ENCODE assay signal across 8 cellular contexts in the genomic region with DNA sequence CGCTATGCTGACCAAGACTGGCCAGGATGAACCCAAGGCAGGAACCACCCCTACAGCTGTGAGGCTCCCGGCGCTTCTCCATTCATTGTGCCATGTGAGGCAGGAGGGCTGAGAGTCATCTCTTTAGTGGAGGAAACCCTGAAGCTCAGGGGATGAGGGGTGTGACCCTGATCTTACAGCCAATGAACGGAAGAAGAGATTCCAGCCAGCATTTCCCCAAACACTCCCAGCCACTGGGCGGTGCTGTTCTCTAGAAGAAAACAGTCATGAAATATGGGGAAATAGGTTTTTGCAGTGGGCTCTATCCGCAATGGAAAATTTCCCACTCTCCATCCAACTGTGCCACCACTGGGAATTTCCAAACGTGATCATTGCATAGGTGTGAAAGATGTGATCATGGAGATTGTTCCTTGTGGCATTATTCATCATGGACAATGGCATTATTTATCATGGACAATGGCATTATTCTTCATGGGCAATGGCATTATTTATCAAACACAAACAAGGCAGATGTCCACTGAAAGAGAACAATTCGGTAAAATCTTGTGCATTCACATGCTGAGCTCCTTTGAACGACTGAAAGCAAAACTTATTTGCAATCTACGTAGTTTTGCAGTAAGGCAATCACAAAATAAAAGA. TPM values are rescaled to one million over a fixed set of nuclear protein-coding genes. Genes with fewer than 3 reads are reported as not detected.
DNase-seq lines count a peak whose midpoint lies in the region; ATAC-seq, FAIRE-seq and TF ChIP-seq lines count a peak whose summit lies in the region.

No MANE protein-coding gene starts in this region.

- H3K4me3 ChIP-seq in DND-41 (ENCODE audit: low read depth in 1 of 2, low read length in 2 of 2) = no peak overlapping the region

- FAIRE-seq in RCC 7860 (lab: Jason Lieb, UNC) = no peak
- FAIRE-seq in urothelium cell line (lab: Jason Lieb, UNC) = no peak

- H3K27ac Mint-ChIP-seq in stimulated activated memory B cell treated with anti-CD40 and anti-IgM and Interleukin-4, amounts not matched to agents 10 μg/mL and 1 μg/mL and 100 μg/mL, for 72 hours = no peak overlapping the region

- TF ChIP-seq CTCF in DND-41 (IDR thresholded peaks at IDR 0.05; ENCODE audit: borderline replicate concordance, extremely low read depth, low read length, poor library complexity, severe bottlenecking) = peak; percentile 41

- no peaks in the 10 kb centered on the region for H3K9me3 ChIP-seq in DND-41 (ENCODE audit: insufficient read depth, low read length, severe bottlenecking)

- peaks cover 7% of the 10 kb centered on the region for H3K9me3 Mint-ChIP-seq in stimulated activated memory B cell treated with anti-CD40 and anti-IgM and Interleukin-4, amounts not matched to agents 10 μg/mL and 1 μg/mL and 100 μg/mL, for 72 hours

- ATAC-seq in DND-41 (ENCODE audit: insufficient read depth, low read depth) (no peak), HG03469 (IDR thresholded peaks at IDR 0.05; ENCODE audit: unreplicated experiment) (no peak), Right ventricle myocardium inferior (no peak)
- ATAC-seq in stimulated activated memory B cell treated with anti-CD40 and anti-IgM and Interleukin-4, amounts not matched to agents 10 μg/mL and 1 μg/mL and 100 μg/mL, for 72 hours = no peak

- H3K4me1 Mint-ChIP-seq in stimulated activated memory B cell treated with anti-CD40 and anti-IgM and Interleukin-4, amounts not matched to agents 10 μg/mL and 1 μg/mL and 100 μg/mL, for 72 hours = no peaks in the 10 kb centered on the region

- POLR2A ChIA-PET in HEK293T (lab: Yijun Ruan, JAX) = no interaction called here

- peaks cover 59% of the 10 kb centered on the region for H3K27me3 Mint-ChIP-seq in stimulated activated memory B cell treated with anti-CD40 and anti-IgM and Interleukin-4, amounts not matched to agents 10 μg/mL and 1 μg/mL and 100 μg/mL, for 72 hours

- H3K79me2 ChIP-seq in DND-41 (ENCODE audit: insufficient read depth, low read length) = no peaks in the 10 kb centered on the region

- H3K27ac ChIP-seq in DND-41 (ENCODE audit: low read length) = no peak overlapping the region

- H3K4me1 ChIP-seq in DND-41 (ENCODE audit: insufficient read depth, low read length) = no peaks in the 10 kb centered on the region

- no peak overlapping the region for H3K4me3 Mint-ChIP-seq in stimulated activated memory B cell treated with anti-CD40 and anti-IgM and Interleukin-4, amounts not matched to agents 10 μg/mL and 1 μg/mL and 100 μg/mL, for 72 hours

- CTCF ChIA-PET in HEK293T (lab: Yijun Ruan, JAX) = interaction anchor here (0.8 to 3.1 kb wide), 4 partner anchors 10 to 93 kb away, joined by 4 to 18 read pairs (median 8); no protein-coding TSS in a partner anchor

- no peak overlapping the region for H3K9ac ChIP-seq in DND-41 (ENCODE audit: low read depth, low read length)

- H3K36me3 ChIP-seq in DND-41 (ENCODE audit: insufficient read depth, low read length) = no peaks in the 10 kb centered on the region

- H4K20me1 ChIP-seq in DND-41 (ENCODE audit: insufficient read depth, low read length) = no peaks in the 10 kb centered on the region

- no peaks in the 10 kb centered on the region for H3K36me3 Mint-ChIP-seq in stimulated activated memory B cell treated with anti-CD40 and anti-IgM and Interleukin-4, amounts not matched to agents 10 μg/mL and 1 μg/mL and 100 μg/mL, for 72 hours

- H3K4me2 ChIP-seq in DND-41 (ENCODE audit: insufficient read depth, low read length) = no peak overlapping the region

- intact Hi-C loops in Right ventricle myocardium inferior (cut with DNase I) = no loop called here

- no peak overlapping the region for H2AFZ ChIP-seq in DND-41 (ENCODE audit: low read depth, low read length)

- DNase-seq in DND-41 = peak; percentile 7
- peak; percentile 75 for DNase-seq in HEK293T (ENCODE audit: extremely low spot score)
- peak; percentile 21 for DNase-seq in RCC 7860 (ENCODE audit: low spot score)
- peak; percentile 13 for DNase-seq in foreskin melanocyte
- DNase-seq in urothelium cell line (ENCODE audit: low spot score) = no peak
- no peak for DNase-seq in Right ventricle myocardium inferior (ENCODE audit: missing footprints)

- no peaks in the 10 kb centered on the region for H3K27me3 ChIP-seq in DND-41 (ENCODE audit: insufficient read depth, low read length, poor library complexity)

TF ChIP-seq in HEK293T, 16 proteins besides CTCF, POLR2A, EP300 and RAD21:
- TF ChIP-seq L3MBTL2 (conservative IDR thresholded peaks at IDR 0.05) (no peak), ARNT (IDR thresholded peaks at IDR 0.05) (no peak), SP1 (IDR thresholded peaks at IDR 0.05) (no peak), FOXK2 (IDR thresholded peaks at IDR 0.05) (no peak), CTBP1 (IDR thresholded peaks at IDR 0.05; ENCODE audit: borderline replicate concordance) (no peak), LEF1 (IDR thresholded peaks at IDR 0.05; ENCODE audit: borderline replicate concordance) (no peak), FOXA1 (IDR thresholded peaks at IDR 0.05) (no peak), BHLHE40 (IDR thresholded peaks at IDR 0.05; ENCODE audit: borderline replicate concordance) (no peak), HDGF (IDR thresholded peaks at IDR 0.05; ENCODE audit: borderline replicate concordance) (no peak), ELF4 (IDR thresholded peaks at IDR 0.05) (no peak), TARDBP (IDR thresholded peaks at IDR 0.05) (no peak), PKNOX1 (IDR thresholded peaks at IDR 0.05) (no peak)

RNA-seq across cellular contexts. Expression of gene SLC18A2, which starts 14.0 kb away (rescaled TPM):
- 0.16 TPM for total RNA-seq in Right ventricle myocardium inferior

RNA-seq across cellular contexts. Expression of gene KCNK18, which starts 29.6 kb away (rescaled TPM):
- total RNA-seq in Right ventricle myocardium inferior = not detected

Comparison
In these comparisons a context has a peak if more than half of its experiments do, and no peak if none do; other contexts are left out.
1. DNase-seq: peak in DND-41 (single experiment), HEK293T (single experiment), RCC 7860 (single experiment) and foreskin melanocyte (single experiment); none in urothelium cell line (single experiment) and Right ventricle myocardium inferior (single experiment).